ENCODE assay signal across 30 cellular contexts in genomic region chr15:45863881-45864580, GRCh38.
DNase-seq lines count a peak whose midpoint lies in the region; ATAC-seq and TF ChIP-seq lines count a peak whose summit lies in the region.
"Had no signal": no experiment of that assay in that cellular context is flagged by ENCODE, and none has a peak within 500 bp of the region (broad histone marks: within the 10 kb centered on the region; RNA-seq: fewer than 3 reads in every experiment).

No MANE protein-coding gene starts in this region.

- no peak overlapping the region for H3K4me3 Mint-ChIP-seq in type B pancreatic cell
- H3K4me3 Mint-ChIP-seq in CD8-positive, alpha-beta memory T cell, result no peak overlapping the region
- H3K4me3 Mint-ChIP-seq: activated naive CD8-positive, alpha-beta T cell treated with anti-CD3 and anti-CD28 coated beads for 36 hours; activated T-helper 17 cell treated with anti-CD3 and anti-CD28 coated beads, Interleukin-2, amount 50 U/mL, for 72 hours; CD8-positive, alpha-beta T cell had no signal

- no peaks in the 10 kb centered on the region for H3K36me3 ChIP-seq in CD8-positive, alpha-beta memory T cell (ENCODE audit: insufficient read depth, low read length)
- H3K36me3 ChIP-seq: gastroesophageal sphincter, spleen, thyroid gland had no signal

- POLR2A ChIA-PET in CD8-positive, alpha-beta memory T cell (lab: Charles Lee), result no interaction called here

- H3K9me3 ChIP-seq in CD8-positive, alpha-beta memory T cell (ENCODE audit: low read length), result no peaks in the 10 kb centered on the region
- H3K9me3 ChIP-seq: gastroesophageal sphincter, spleen, thyroid gland had no signal

- no peaks in the 10 kb centered on the region for H3K27me3 ChIP-seq in foreskin keratinocyte
- H3K27me3 ChIP-seq in CD8-positive, alpha-beta memory T cell (ENCODE audit: insufficient read depth, low read length, poor library complexity, severe bottlenecking), result no peaks in the 10 kb centered on the region
- H3K27me3 ChIP-seq: gastroesophageal sphincter, spleen, thyroid gland had no signal

- no peak for TF ChIP-seq CTCF in foreskin keratinocyte (conservative IDR thresholded peaks at IDR 0.05)
- TF ChIP-seq CTCF in type B pancreatic cell (conservative IDR thresholded peaks at IDR 0.05), result no peak

- H3K36me3 Mint-ChIP-seq in type B pancreatic cell, result no peaks in the 10 kb centered on the region
- H3K36me3 Mint-ChIP-seq in CD8-positive, alpha-beta memory T cell, result no peaks in the 10 kb centered on the region
- H3K36me3 Mint-ChIP-seq: activated naive CD8-positive, alpha-beta T cell treated with anti-CD3 and anti-CD28 coated beads for 36 hours; CD8-positive, alpha-beta T cell had no signal

- ATAC-seq in foreskin keratinocyte (peak; percentile 87), HG02981 (IDR thresholded peaks at IDR 0.05; ENCODE audit: unreplicated experiment) (no peak)
- ATAC-seq: activated T-helper 17 cell treated with anti-CD3 and anti-CD28 coated beads, Interleukin-2, amount 50 U/mL, for 72 hours; CD8-positive, alpha-beta T cell; gastroesophageal sphincter; Panc1; SK-N-SH treated with all-trans-retinoic acid at 6 μM for 48 hours; stimulated activated naive CD8-positive, alpha-beta T cell treated with anti-CD3 and anti-CD28 coated beads, Interleukin-15, Interleukin-2, amounts not matched to agents 100 U/mL and 50 U/mL, for 24 hours had no signal

- H3K4me3 ChIP-seq in CD8-positive, alpha-beta memory T cell (ENCODE audit: low read length), result no peak overlapping the region
- H3K4me3 ChIP-seq: gastroesophageal sphincter, spleen, thyroid gland had no signal

- peaks cover 14% of the 10 kb centered on the region for H3K4me1 ChIP-seq in foreskin keratinocyte
- no peaks in the 10 kb centered on the region for H3K4me1 ChIP-seq in CD8-positive, alpha-beta memory T cell (ENCODE audit: insufficient read depth, low read length)
- H3K4me1 ChIP-seq: gastroesophageal sphincter, spleen, thyroid gland had no signal

- peak overlapping the region; percentile 45 for H3K27ac Mint-ChIP-seq in type B pancreatic cell
- no peak overlapping the region for H3K27ac Mint-ChIP-seq in CD8-positive, alpha-beta memory T cell
- H3K27ac Mint-ChIP-seq: activated naive CD8-positive, alpha-beta T cell treated with anti-CD3 and anti-CD28 coated beads for 36 hours; activated T-helper 17 cell treated with anti-CD3 and anti-CD28 coated beads, Interleukin-2, amount 50 U/mL, for 72 hours; CD8-positive, alpha-beta T cell had no signal

- DNase-seq in NOMO-1 treated with DMSO at 0.1 percent for 48 hours (lab: John Stamatoyannopoulos, UW; ENCODE audit: unreplicated experiment), result peak; percentile 3
- DNase-seq in NOMO-1 treated with dmso at 0.1 percent for 144 hours (lab: John Stamatoyannopoulos, UW; ENCODE audit: unreplicated experiment), result no peak
- peak; percentile 18 for DNase-seq in M059J (ENCODE audit: low read depth)
- peak in 1 of 2 donors; percentile 67 for DNase-seq in foreskin keratinocyte
- DNase-seq in type B pancreatic cell (ENCODE audit: extremely low spot score, unreplicated experiment), result no peak
- DNase-seq in DMS114 treated with DMSO at 0.1 percent for 48 hours (lab: John Stamatoyannopoulos, UW; ENCODE audit: unreplicated experiment), result no peak
- DNase-seq in CD8-positive, alpha-beta memory T cell, result no peak
- DNase-seq: activated CD4-positive, alpha-beta T cell treated with anti-CD3 and anti-CD28 coated beads, Interleukin-2, amount 50 U/mL, for 4 hours; activated CD8-positive, alpha-beta memory T cell treated with anti-CD3 and anti-CD28 coated beads, Interleukin-2, amount 50 U/mL, for 4 hours; activated naive CD8-positive, alpha-beta T cell treated with anti-CD3 and anti-CD28 coated beads for 36 hours; CD8-positive, alpha-beta T cell; effector CD4-positive, alpha-beta T cell; erythroblast; HCEC 1CT; KG1; NCI-H1930; NCI-H2227 treated with DMSO at 0.1 percent for 48 hours; NCI-H82; occipital lobe; retina; spleen; stimulated activated CD4-positive, alpha-beta T cell treated with anti-CD3 and anti-CD28 coated beads, Interleukin-4, amount 100 ng/mL, for 24 hours; stimulated activated naive CD8-positive, alpha-beta T cell treated with anti-CD3 and anti-CD28 coated beads, Interleukin-15, Interleukin-2, amounts not matched to agents 100 U/mL and 50 U/mL, for 24 hours; thyroid gland had no signal

- no peaks in the 10 kb centered on the region for H3K27me3 Mint-ChIP-seq in type B pancreatic cell
- H3K27me3 Mint-ChIP-seq in CD8-positive, alpha-beta memory T cell, result peaks cover 0 to 4% of the 10 kb centered on the region in 2 donors

- CTCF ChIA-PET in CD8-positive, alpha-beta memory T cell (lab: Charles Lee), result interaction anchor here (1.4 kb wide), 1 partner anchor 79 kb away, joined by 3 read pairs; no protein-coding TSS in a partner anchor

- H3K27ac ChIP-seq in foreskin keratinocyte, result no peak overlapping the region
- no peak overlapping the region for H3K27ac ChIP-seq in CD8-positive, alpha-beta memory T cell (ENCODE audit: low read depth, low read length)
- H3K27ac ChIP-seq: 22Rv1, gastroesophageal sphincter, spleen, thyroid gland had no signal

- H3K4me1 Mint-ChIP-seq in type B pancreatic cell (ENCODE audit: unreplicated experiment), result peaks cover 5% of the 10 kb centered on the region
- no peaks in the 10 kb centered on the region for H3K4me1 Mint-ChIP-seq in CD8-positive, alpha-beta memory T cell
- H3K4me1 Mint-ChIP-seq: activated naive CD8-positive, alpha-beta T cell treated with anti-CD3 and anti-CD28 coated beads for 36 hours; activated T-helper 17 cell treated with anti-CD3 and anti-CD28 coated beads, Interleukin-2, amount 50 U/mL, for 72 hours had no signal

- H3K9me3 Mint-ChIP-seq in type B pancreatic cell, result peaks cover 4% of the 10 kb centered on the region
- peaks cover 0 to 7% (median 0%) of the 10 kb centered on the region in 5 donors for H3K9me3 Mint-ChIP-seq in CD8-positive, alpha-beta memory T cell
- H3K9me3 Mint-ChIP-seq: activated naive CD8-positive, alpha-beta T cell treated with anti-CD3 and anti-CD28 coated beads for 36 hours; activated T-helper 17 cell treated with anti-CD3 and anti-CD28 coated beads, Interleukin-2, amount 50 U/mL, for 72 hours; CD8-positive, alpha-beta T cell had no signal

Comparison
In these comparisons a context has a peak if more than half of its experiments do, and no peak if none do; other contexts are left out.
1. DNase-seq: peak in NOMO-1 treated with DMSO at 0.1 percent for 48 hours (single experiment) and M059J (single experiment); none in NOMO-1 treated with dmso at 0.1 percent for 144 hours (single experiment), type B pancreatic cell (single experiment), DMS114 treated with DMSO at 0.1 percent for 48 hours (single experiment) and CD8-positive, alpha-beta memory T cell (0 of 5).